Comparison of ENCODE assay signal across 22 cellular contexts in the genomic region with DNA sequence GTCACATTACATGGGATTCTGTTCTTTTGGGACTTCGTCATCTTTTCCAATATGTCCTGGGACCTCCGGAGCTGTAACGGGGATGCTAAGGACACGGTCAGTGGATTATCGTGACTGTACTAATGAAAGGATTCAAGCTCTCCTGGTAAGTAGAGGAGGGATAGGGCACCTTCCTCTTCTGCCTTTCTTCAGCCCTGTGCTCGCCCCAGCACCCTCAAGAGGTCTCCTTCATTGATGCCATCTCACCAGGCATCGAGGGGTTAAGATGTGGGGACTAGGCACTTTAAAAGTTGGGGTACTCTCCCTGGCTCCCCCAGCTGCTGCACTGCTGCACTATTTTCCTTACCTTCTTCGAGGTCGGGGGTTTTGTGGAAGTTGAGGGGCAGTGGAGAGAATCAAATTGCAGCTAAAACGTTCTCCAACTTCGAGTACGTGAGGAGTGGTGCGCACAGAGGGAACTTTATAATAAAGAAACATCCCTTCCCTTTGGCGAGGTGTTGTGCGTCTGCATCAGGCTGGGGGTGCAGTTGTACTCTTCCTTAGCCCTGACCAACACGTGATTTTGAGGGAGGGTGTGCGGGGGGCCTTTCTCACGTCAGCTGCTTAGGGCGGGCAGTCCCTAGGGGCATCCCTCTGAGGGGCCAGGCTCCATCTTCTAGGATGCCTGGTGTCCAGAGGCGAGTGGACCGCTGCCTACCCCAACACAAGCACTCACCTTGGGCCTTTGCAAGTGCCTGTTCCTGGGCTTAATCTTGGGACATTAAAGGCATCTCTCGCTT.
DNase-seq lines count a peak whose midpoint lies in the region; ATAC-seq lines count a peak whose summit lies in the region.
"Had no signal": no experiment of that assay in that cellular context is flagged by ENCODE, and none has a peak within 500 bp of the region (broad histone marks: within the 10 kb centered on the region; RNA-seq: fewer than 3 reads in every experiment).

No MANE protein-coding gene starts in this region.

- H3K4me3 ChIP-seq in effector memory CD4-positive, alpha-beta T cell (ENCODE audit: insufficient read depth, low read depth, low read length, poor library complexity, severe bottlenecking), result no peak overlapping the region
- H3K4me3 ChIP-seq: cardiac muscle cell had no signal

- peak overlapping the region; percentile 29 for H3K27ac Mint-ChIP-seq in activated naive CD8-positive, alpha-beta T cell treated with anti-CD3 and anti-CD28 coated beads for 36 hours
- no peak overlapping the region for H3K27ac Mint-ChIP-seq in activated naive CD8-positive, alpha-beta T cell treated with anti-CD3 and anti-CD28 coated beads, Interleukin-2, amount 50 U/mL, for 24 hours
- H3K27ac Mint-ChIP-seq: activated naive CD4-positive, alpha-beta T cell treated with anti-CD3 and anti-CD28 coated beads, Interleukin-2, amount 10 ng/mL, durations not matched to agents 7 days and 5 days; activated T-cell treated with anti-CD3 and anti-CD28 coated beads, Interleukin-2, amount 50 U/mL, for 24 hours had no signal

- no peaks in the 10 kb centered on the region for H3K4me1 Mint-ChIP-seq in activated naive CD8-positive, alpha-beta T cell treated with anti-CD3 and anti-CD28 coated beads for 36 hours
- H3K4me1 Mint-ChIP-seq in activated naive CD8-positive, alpha-beta T cell treated with anti-CD3 and anti-CD28 coated beads, Interleukin-2, amount 50 U/mL, for 24 hours, result no peaks in the 10 kb centered on the region
- H3K4me1 Mint-ChIP-seq: activated naive CD4-positive, alpha-beta T cell treated with anti-CD3 and anti-CD28 coated beads, Interleukin-2, amount 10 ng/mL, durations not matched to agents 7 days and 5 days had no signal

- H3K36me3 ChIP-seq in effector memory CD4-positive, alpha-beta T cell (ENCODE audit: control insufficient read depth, insufficient read depth, low read length), result no peaks in the 10 kb centered on the region
- H3K36me3 ChIP-seq: cardiac muscle cell had no signal

- peak overlapping the region; percentile 81 for H3K27ac ChIP-seq in temporal lobe (ENCODE audit: low read depth, low read length)
- no peak overlapping the region for H3K27ac ChIP-seq in effector memory CD4-positive, alpha-beta T cell (ENCODE audit: insufficient read depth, low read length, poor library complexity, severe bottlenecking)
- H3K27ac ChIP-seq: cardiac muscle cell had no signal

- DNase-seq in activated naive CD8-positive, alpha-beta T cell treated with anti-CD3 and anti-CD28 coated beads for 36 hours, result no peak
- no peak for DNase-seq in activated naive CD8-positive, alpha-beta T cell treated with anti-CD3 and anti-CD28 coated beads, Interleukin-2, amount 50 U/mL, for 24 hours
- DNase-seq in anterior cingulate cortex (lab: John Stamatoyannopoulos, UW) (peak in 39 of 58 donors; percentile 11 to 72 (median 40)), medulla oblongata (ENCODE audit: extremely low spot score) (peak; percentile 67)
- no peak for DNase-seq in activated CD8-positive, alpha-beta memory T cell treated with anti-CD3 and anti-CD28 coated beads for 24 hours
- DNase-seq in effector memory CD4-positive, alpha-beta T cell, result no peak
- DNase-seq: 8988T; activated naive CD4-positive, alpha-beta T cell treated with anti-CD3 and anti-CD28 coated beads, Interleukin-2, amount 10 ng/mL, durations not matched to agents 7 days and 5 days; activated T-cell treated with anti-CD3 and anti-CD28 coated beads, Interleukin-2, amount 50 U/mL, for 24 hours; CD4-positive, alpha-beta memory T cell; DMS79; Kasumi-1; NCI-H1417; NCI-H2171 treated with DMSO at 0.1 percent for 48 hours; NCI-H774; PC-3; stimulated activated CD4-positive, alpha-beta T cell treated with anti-CD3 and anti-CD28 coated beads, Interleukin-12 subunit alpha, Interleukin-12 subunit beta, amount 100 ng/mL, for 4 hours had no signal

- no peaks in the 10 kb centered on the region for H3K9me3 ChIP-seq in effector memory CD4-positive, alpha-beta T cell (ENCODE audit: control insufficient read depth, low read length)

- H3K9me3 Mint-ChIP-seq in activated naive CD8-positive, alpha-beta T cell treated with anti-CD3 and anti-CD28 coated beads for 36 hours, result no peaks in the 10 kb centered on the region
- no peaks in the 10 kb centered on the region for H3K9me3 Mint-ChIP-seq in activated naive CD8-positive, alpha-beta T cell treated with anti-CD3 and anti-CD28 coated beads, Interleukin-2, amount 50 U/mL, for 24 hours
- H3K9me3 Mint-ChIP-seq: activated naive CD4-positive, alpha-beta T cell treated with anti-CD3 and anti-CD28 coated beads, Interleukin-2, amount 10 ng/mL, durations not matched to agents 7 days and 5 days; activated T-cell treated with anti-CD3 and anti-CD28 coated beads, Interleukin-2, amount 50 U/mL, for 24 hours had no signal

- no peak for ATAC-seq in activated naive CD8-positive, alpha-beta T cell treated with anti-CD3 and anti-CD28 coated beads, Interleukin-2, amount 50 U/mL, for 24 hours
- no peak for ATAC-seq in GM21360 (IDR thresholded peaks at IDR 0.05; ENCODE audit: unreplicated experiment)
- ATAC-seq: HCT116, PC-3, SK-N-SH treated with all-trans-retinoic acid at 6 μM for 48 hours had no signal

- H3K27me3 ChIP-seq in effector memory CD4-positive, alpha-beta T cell (replicated peaks; ENCODE audit: control insufficient read depth, insufficient read depth, low read length, poor library complexity, severe bottlenecking), result no peaks in the 10 kb centered on the region
- H3K27me3 ChIP-seq: cardiac muscle cell had no signal

- H3K36me3 Mint-ChIP-seq in activated naive CD8-positive, alpha-beta T cell treated with anti-CD3 and anti-CD28 coated beads for 36 hours, result no peaks in the 10 kb centered on the region
- no peaks in the 10 kb centered on the region for H3K36me3 Mint-ChIP-seq in activated naive CD8-positive, alpha-beta T cell treated with anti-CD3 and anti-CD28 coated beads, Interleukin-2, amount 50 U/mL, for 24 hours (ENCODE audit: low read depth)
- H3K36me3 Mint-ChIP-seq: activated naive CD4-positive, alpha-beta T cell treated with anti-CD3 and anti-CD28 coated beads, Interleukin-2, amount 10 ng/mL, durations not matched to agents 7 days and 5 days; CD4-positive, alpha-beta memory T cell had no signal

- H3K4me1 ChIP-seq in effector memory CD4-positive, alpha-beta T cell (ENCODE audit: control insufficient read depth, insufficient read depth, low read length, poor library complexity, severe bottlenecking), result no peaks in the 10 kb centered on the region

- H3K27me3 Mint-ChIP-seq in activated naive CD8-positive, alpha-beta T cell treated with anti-CD3 and anti-CD28 coated beads for 36 hours, result no peaks in the 10 kb centered on the region
- no peaks in the 10 kb centered on the region for H3K27me3 Mint-ChIP-seq in activated naive CD8-positive, alpha-beta T cell treated with anti-CD3 and anti-CD28 coated beads, Interleukin-2, amount 50 U/mL, for 24 hours
- H3K27me3 Mint-ChIP-seq: activated naive CD4-positive, alpha-beta T cell treated with anti-CD3 and anti-CD28 coated beads, Interleukin-2, amount 10 ng/mL, durations not matched to agents 7 days and 5 days; activated T-cell treated with anti-CD3 and anti-CD28 coated beads, Interleukin-2, amount 50 U/mL, for 24 hours; CD4-positive, alpha-beta memory T cell had no signal

- H3K4me3 Mint-ChIP-seq in activated naive CD8-positive, alpha-beta T cell treated with anti-CD3 and anti-CD28 coated beads for 36 hours, result no peak overlapping the region
- H3K4me3 Mint-ChIP-seq in activated naive CD8-positive, alpha-beta T cell treated with anti-CD3 and anti-CD28 coated beads, Interleukin-2, amount 50 U/mL, for 24 hours, result no peak overlapping the region
- H3K4me3 Mint-ChIP-seq: activated naive CD4-positive, alpha-beta T cell treated with anti-CD3 and anti-CD28 coated beads, Interleukin-2, amount 10 ng/mL, durations not matched to agents 7 days and 5 days; activated T-cell treated with anti-CD3 and anti-CD28 coated beads, Interleukin-2, amount 50 U/mL, for 24 hours; CD4-positive, alpha-beta memory T cell had no signal

Comparison
In these comparisons a context has a peak if more than half of its experiments do, and no peak if none do; other contexts are left out.
1. DNase-seq: peak in anterior cingulate cortex (39 of 58) and medulla oblongata (single experiment); none in activated naive CD8-positive, alpha-beta T cell treated with anti-CD3 and anti-CD28 coated beads for 36 hours (single experiment), activated naive CD8-positive, alpha-beta T cell treated with anti-CD3 and anti-CD28 coated beads, Interleukin-2, amount 50 U/mL, for 24 hours (single experiment), activated CD8-positive, alpha-beta memory T cell treated with anti-CD3 and anti-CD28 coated beads for 24 hours (single experiment) and effector memory CD4-positive, alpha-beta T cell (0 of 3).